ENCODE assay signal across 8 cellular contexts in the genomic region with DNA sequence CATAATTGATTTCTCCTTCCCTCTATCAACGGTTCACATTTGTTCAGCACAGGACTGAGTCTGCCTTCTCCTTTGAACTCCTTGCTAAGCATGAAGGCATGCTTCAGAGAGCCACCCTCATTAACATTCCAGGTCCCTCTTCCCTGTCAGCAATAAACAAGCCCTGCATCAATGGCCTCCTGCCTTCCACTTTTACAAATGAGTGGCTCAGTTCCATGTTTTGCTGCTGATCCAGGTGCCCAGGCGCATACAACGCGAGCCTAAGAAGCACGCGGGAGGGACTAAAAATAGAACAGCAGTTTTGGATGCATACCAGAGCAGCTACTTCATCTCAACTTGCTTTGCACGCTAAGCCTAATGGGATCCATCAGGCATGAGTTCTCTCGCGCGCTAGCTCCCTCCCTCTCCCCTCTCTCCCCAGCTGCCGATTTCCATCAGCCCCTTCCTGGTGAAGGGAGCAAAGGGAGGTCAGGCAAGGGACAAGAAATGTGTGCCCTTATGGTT. TPM values are rescaled to one million over a fixed set of nuclear protein-coding genes. Genes with fewer than 3 reads are reported as not detected.
DNase-seq lines count a peak whose midpoint lies in the region; ATAC-seq and TF ChIP-seq lines count a peak whose summit lies in the region.

No MANE protein-coding gene starts in this region.

- H3K27me3 Mint-ChIP-seq in WTC11 (ENCODE audit: low read depth) = no peaks in the 10 kb centered on the region

- H3K9me3 ChIP-seq in prostate gland = no peaks in the 10 kb centered on the region

- no peaks in the 10 kb centered on the region for H3K27me3 ChIP-seq in prostate gland (replicated peaks; ENCODE audit: insufficient read depth)

- TF ChIP-seq POLR2A in prostate gland (IDR thresholded peaks at IDR 0.05) = no peak

- 7% methylated on average over 11 of the region's 11 CpGs for WGBS in prostate gland

- no peak for TF ChIP-seq CTCF in WTC11 (IDR thresholded peaks at IDR 0.05)
- TF ChIP-seq CTCF in prostate gland (IDR thresholded peaks at IDR 0.05) = no peak

- POLR2A ChIA-PET in WTC11 (lab: Charles Lee) = interaction anchor here (1.8 kb wide), 1 partner anchor 53 kb away, joined by 6 read pairs; a partner anchor contains a TSS

- peak overlapping the region; percentile 12 for H3K27ac Mint-ChIP-seq in WTC11

- H3K36me3 Mint-ChIP-seq in WTC11 = no peaks in the 10 kb centered on the region

- H3K9me3 Mint-ChIP-seq in WTC11 = no peaks in the 10 kb centered on the region

- H3K4me3 ChIP-seq in prostate gland = no peak overlapping the region

- intact Hi-C loops in left cardiac atrium (cut with DNase I) (no loop called here), prostate gland (cut with DNase I) (loop anchor here (5.0 kb wide), 2 partner anchors 50 to 70 kb away; a partner anchor contains a TSS)

- peak overlapping the region; percentile 67 to 68 for H3K27ac ChIP-seq in prostate gland

- ATAC-seq in WTC11 (peak; percentile 64), left cardiac atrium (peak; percentile 93 to 95), HG02623 (IDR thresholded peaks at IDR 0.05; ENCODE audit: unreplicated experiment) (no peak)
- no peak for ATAC-seq in stimulated activated naive CD8-positive, alpha-beta T cell treated with anti-CD3 and anti-CD28 coated beads, Interleukin-15, Interleukin-2, amounts not matched to agents 100 U/mL and 50 U/mL, for 24 hours

- DNase-seq in A172 (ENCODE audit: low spot score) (peak; percentile 81), HuH-7.5 (ENCODE audit: low spot score) (peak; percentile 30), WTC11 (ENCODE audit: low spot score) (peak; percentile 31), left cardiac atrium (peak; percentile 48), prostate gland (ENCODE audit: low spot score) (peak; percentile 72), germinal center (ENCODE audit: low spot score) (no peak)
- no peak for DNase-seq in stimulated activated naive CD8-positive, alpha-beta T cell treated with anti-CD3 and anti-CD28 coated beads, Interleukin-15, Interleukin-2, amounts not matched to agents 100 U/mL and 50 U/mL, for 24 hours

- no peaks in the 10 kb centered on the region for H3K36me3 ChIP-seq in prostate gland

- peaks cover 49% of the 10 kb centered on the region for H3K4me1 Mint-ChIP-seq in WTC11

- H3K4me3 Mint-ChIP-seq in WTC11 = peak overlapping the region; percentile 42

- peaks cover 6% of the 10 kb centered on the region for H3K4me1 ChIP-seq in prostate gland (replicated peaks)

- CTCF ChIA-PET in WTC11 (lab: Charles Lee) = interaction anchor here (0.9 to 2.1 kb wide), 3 partner anchors 14 to 293 kb away, joined by 3 to 6 read pairs (median 6); a partner anchor contains a TSS

TF ChIP-seq in WTC11, 78 proteins besides CTCF, POLR2A, EP300 and RAD21:
- TF ChIP-seq, protein P1, sequence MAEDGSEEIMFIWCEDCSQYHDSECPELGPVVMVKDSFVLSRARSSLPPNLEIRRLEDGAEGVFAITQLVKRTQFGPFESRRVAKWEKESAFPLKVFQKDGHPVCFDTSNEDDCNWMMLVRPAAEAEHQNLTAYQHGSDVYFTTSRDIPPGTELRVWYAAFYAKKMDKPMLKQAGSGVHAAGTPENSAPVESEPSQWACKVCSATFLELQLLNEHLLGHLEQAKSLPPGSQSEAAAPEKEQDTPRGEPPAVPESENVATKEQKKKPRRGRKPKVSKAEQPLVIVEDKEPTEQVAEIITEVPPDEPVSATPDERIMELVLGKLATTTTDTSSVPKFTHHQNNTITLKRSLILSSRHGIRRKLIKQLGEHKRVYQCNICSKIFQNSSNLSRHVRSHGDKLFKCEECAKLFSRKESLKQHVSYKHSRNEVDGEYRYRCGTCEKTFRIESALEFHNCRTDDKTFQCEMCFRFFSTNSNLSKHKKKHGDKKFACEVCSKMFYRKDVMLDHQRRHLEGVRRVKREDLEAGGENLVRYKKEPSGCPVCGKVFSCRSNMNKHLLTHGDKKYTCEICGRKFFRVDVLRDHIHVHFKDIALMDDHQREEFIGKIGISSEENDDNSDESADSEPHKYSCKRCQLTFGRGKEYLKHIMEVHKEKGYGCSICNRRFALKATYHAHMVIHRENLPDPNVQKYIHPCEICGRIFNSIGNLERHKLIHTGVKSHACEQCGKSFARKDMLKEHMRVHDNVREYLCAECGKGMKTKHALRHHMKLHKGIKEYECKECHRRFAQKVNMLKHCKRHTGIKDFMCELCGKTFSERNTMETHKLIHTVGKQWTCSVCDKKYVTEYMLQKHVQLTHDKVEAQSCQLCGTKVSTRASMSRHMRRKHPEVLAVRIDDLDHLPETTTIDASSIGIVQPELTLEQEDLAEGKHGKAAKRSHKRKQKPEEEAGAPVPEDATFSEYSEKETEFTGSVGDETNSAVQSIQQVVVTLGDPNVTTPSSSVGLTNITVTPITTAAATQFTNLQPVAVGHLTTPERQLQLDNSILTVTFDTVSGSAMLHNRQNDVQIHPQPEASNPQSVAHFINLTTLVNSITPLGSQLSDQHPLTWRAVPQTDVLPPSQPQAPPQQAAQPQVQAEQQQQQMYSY (CRISPR knock-in tag; IDR thresholded peaks at IDR 0.05) = peak; percentile 87
- TF ChIP-seq SOX15 (CRISPR knock-in tag; IDR thresholded peaks at IDR 0.05) (no peak), ZBTB21 (CRISPR knock-in tag; IDR thresholded peaks at IDR 0.05; ENCODE audit: borderline replicate concordance) (peak; percentile 46; the same call in 1 of the 2 replicates)
TF ChIP-seq in WTC11: peak in this region for 2.

RNA-seq across cellular contexts. Expression of a gene that starts 53.4 kb away (rescaled TPM):
- total RNA-seq in A172 (2014; rRNA removed; shearing (Covaris generic)) = 10.4 and 12.2 TPM in 2 replicates
- total RNA-seq in WTC11 (2021) (25.8 to 32.3 TPM (median 30.7 TPM) in 3 replicates), left cardiac atrium (10 to 100 TPM; 11.2 to 13.2 TPM), prostate gland (10 to 100 TPM; 40.2 to 52.4 TPM)

Comparison
In these comparisons a context has a peak if more than half of its experiments do, and no peak if none do; other contexts are left out.
1. DNase-seq: peak in A172 (single experiment), HuH-7.5 (single experiment), WTC11 (single experiment), left cardiac atrium (single experiment) and prostate gland (single experiment); none in stimulated activated naive CD8-positive, alpha-beta T cell treated with anti-CD3 and anti-CD28 coated beads, Interleukin-15, Interleukin-2, amounts not matched to agents 100 U/mL and 50 U/mL, for 24 hours (single experiment) and germinal center (single experiment).
2. ATAC-seq: peak in WTC11 (single experiment) and left cardiac atrium (2 of 2); none in stimulated activated naive CD8-positive, alpha-beta T cell treated with anti-CD3 and anti-CD28 coated beads, Interleukin-15, Interleukin-2, amounts not matched to agents 100 U/mL and 50 U/mL, for 24 hours (single experiment) and HG02623 (single experiment).